ENCODE assay signal across 1 cellular context in genomic region chr2:20164061-20164733, GRCh38.
TF ChIP-seq lines count a peak whose summit lies in the region.

No MANE protein-coding gene starts in this region.

TF ChIP-seq in IMR-90, 13 proteins besides CTCF, POLR2A, EP300 and RAD21 (continued from another document):
- TF ChIP-seq, protein P1, sequence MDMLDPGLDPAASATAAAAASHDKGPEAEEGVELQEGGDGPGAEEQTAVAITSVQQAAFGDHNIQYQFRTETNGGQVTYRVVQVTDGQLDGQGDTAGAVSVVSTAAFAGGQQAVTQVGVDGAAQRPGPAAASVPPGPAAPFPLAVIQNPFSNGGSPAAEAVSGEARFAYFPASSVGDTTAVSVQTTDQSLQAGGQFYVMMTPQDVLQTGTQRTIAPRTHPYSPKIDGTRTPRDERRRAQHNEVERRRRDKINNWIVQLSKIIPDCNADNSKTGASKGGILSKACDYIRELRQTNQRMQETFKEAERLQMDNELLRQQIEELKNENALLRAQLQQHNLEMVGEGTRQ (IDR thresholded peaks at IDR 0.05; ENCODE audit: low read depth, low read length) = no peak
- no peak for TF ChIP-seq MAZ (IDR thresholded peaks at IDR 0.05; ENCODE audit: borderline replicate concordance, low read depth, low read length)
- TF ChIP-seq SMC3 (IDR thresholded peaks at IDR 0.05; ENCODE audit: low read depth, low read length) = no peak
- no peak for TF ChIP-seq ELK1 (IDR thresholded peaks at IDR 0.05; ENCODE audit: borderline replicate concordance, low read depth, low read length)
